Comparison of ENCODE assay signal across 10 cellular contexts in genomic region chr3:184603156-184604030, GRCh38. TPM values are rescaled to one million over a fixed set of nuclear protein-coding genes. Genes with fewer than 3 reads are reported as not detected.
A peak's percentile ranks its signal among the peaks of the same experiment; 100 is the strongest.
DNase-seq lines count a peak whose midpoint lies in the region; ATAC-seq and TF ChIP-seq lines count a peak whose summit lies in the region.
"Had no signal": no experiment of that assay in that cellular context is flagged by ENCODE, and none has a peak within 500 bp of the region (broad histone marks: within the 10 kb centered on the region; RNA-seq: fewer than 3 reads in every experiment).

No MANE protein-coding gene starts in this region.

- H3K27me3 Mint-ChIP-seq in stimulated activated naive CD8-positive, alpha-beta T cell treated with anti-CD3 and anti-CD28 coated beads, Interleukin-15, amount 100 ng/mL, for 72 hours: peaks cover 68% of the 10 kb centered on the region
- H3K27me3 Mint-ChIP-seq in glutamatergic neuron (ENCODE audit: unreplicated experiment) (peaks cover 46% of the 10 kb centered on the region), nephron progenitor cell (ENCODE audit: low read depth, poor library complexity) (peaks cover 38% of the 10 kb centered on the region)

- peak overlapping the region in 1 of 2 donors; percentile 29 for H3K4me3 ChIP-seq in aorta (ENCODE audit: low read length in 2 of 2)

- H3K27me3 ChIP-seq in aorta (ENCODE audit: control insufficient read depth in 1 of 2, insufficient read depth in 2 of 2, low read length in 1 of 2): no peaks in the 10 kb centered on the region

- intact Hi-C loops in aorta (cut with DNase I): no loop called here

- no peak overlapping the region for H3K27ac ChIP-seq in aorta (ENCODE audit: low read depth in 1 of 2, low read length in 2 of 2)

- no peaks in the 10 kb centered on the region for H3K4me1 ChIP-seq in aorta (ENCODE audit: control insufficient read depth in 1 of 2, insufficient read depth in 2 of 2, low read length in 2 of 2)

- TF ChIP-seq CTCF in glutamatergic neuron (IDR thresholded peaks at IDR 0.05; ENCODE audit: partially characterized antibody, unreplicated experiment) (no peak), nephron progenitor cell (IDR thresholded peaks at IDR 0.05) (no peak)

- 40 to 55% methylated on average over 18 to 20 of the region's 20 CpGs for WGBS in aorta, 2 donors

- peaks cover 43% of the 10 kb centered on the region for H3K4me1 Mint-ChIP-seq in stimulated activated naive CD8-positive, alpha-beta T cell treated with anti-CD3 and anti-CD28 coated beads, Interleukin-15, amount 100 ng/mL, for 72 hours
- H3K4me1 Mint-ChIP-seq in glutamatergic neuron (ENCODE audit: low read depth, unreplicated experiment) (peaks cover 5% of the 10 kb centered on the region), nephron progenitor cell (peaks cover 79% of the 10 kb centered on the region)

- no peaks in the 10 kb centered on the region for H3K9me3 Mint-ChIP-seq in stimulated activated naive CD8-positive, alpha-beta T cell treated with anti-CD3 and anti-CD28 coated beads, Interleukin-15, amount 100 ng/mL, for 72 hours
- H3K9me3 Mint-ChIP-seq in glutamatergic neuron (ENCODE audit: unreplicated experiment) (peaks cover 6% of the 10 kb centered on the region), nephron progenitor cell (no peaks in the 10 kb centered on the region)

- H3K4me3 Mint-ChIP-seq in stimulated activated naive CD8-positive, alpha-beta T cell treated with anti-CD3 and anti-CD28 coated beads, Interleukin-15, amount 100 ng/mL, for 72 hours: peak overlapping the region; percentile 53 to 61
- H3K4me3 Mint-ChIP-seq in glutamatergic neuron (ENCODE audit: unreplicated experiment) (peak overlapping the region; percentile 82), nephron progenitor cell (peak overlapping the region; percentile 77)

- no peaks in the 10 kb centered on the region for H3K36me3 ChIP-seq in aorta (ENCODE audit: control insufficient read depth in 1 of 2, insufficient read depth in 2 of 2, low read length in 1 of 2)

- DNase-seq in stimulated activated naive CD8-positive, alpha-beta T cell treated with anti-CD3 and anti-CD28 coated beads, Interleukin-15, amount 100 ng/mL, for 72 hours: no peak
- no peak for DNase-seq in stimulated activated naive CD8-positive, alpha-beta T cell treated with anti-CD3 and anti-CD28 coated beads, Interleukin-15, Interleukin-2, amounts not matched to agents 100 U/mL and 50 U/mL, for 24 hours
- DNase-seq in glutamatergic neuron: no peak
- DNase-seq in nephron progenitor cell: no peak
- DNase-seq in aorta: no peak
- no peak for DNase-seq in NCI-H748 (lab: John Stamatoyannopoulos, UW; ENCODE audit: unreplicated experiment)
- DNase-seq in HT-29 (ENCODE audit: low spot score): no peak
- DNase-seq in G401 (ENCODE audit: low spot score): no peak
- DNase-seq: kidney glomerular epithelial cell, NCI-H1930 had no signal

- H3K27ac Mint-ChIP-seq in stimulated activated naive CD8-positive, alpha-beta T cell treated with anti-CD3 and anti-CD28 coated beads, Interleukin-15, amount 100 ng/mL, for 72 hours: no peak overlapping the region
- H3K27ac Mint-ChIP-seq in glutamatergic neuron (ENCODE audit: unreplicated experiment) (no peak overlapping the region), nephron progenitor cell (peak overlapping the region; percentile 95)

- in situ Hi-C loops in G401 (cut with HindIII; ENCODE audit: low sequenced_read_pairs): no loop called here

- ATAC-seq in stimulated activated naive CD8-positive, alpha-beta T cell treated with anti-CD3 and anti-CD28 coated beads, Interleukin-15, amount 100 ng/mL, for 72 hours: no peak
- no peak for ATAC-seq in stimulated activated naive CD8-positive, alpha-beta T cell treated with anti-CD3 and anti-CD28 coated beads, Interleukin-15, Interleukin-2, amounts not matched to agents 100 U/mL and 50 U/mL, for 24 hours
- ATAC-seq in aorta (ENCODE audit: low FRiP score): peak; percentile 23

- H3K36me3 Mint-ChIP-seq in glutamatergic neuron (ENCODE audit: unreplicated experiment) (no peaks in the 10 kb centered on the region), nephron progenitor cell (ENCODE audit: low read depth) (no peaks in the 10 kb centered on the region)

- H3K9me3 ChIP-seq in aorta (ENCODE audit: control insufficient read depth, low read length): no peaks in the 10 kb centered on the region

RNA-seq across cellular contexts. Expression of gene EPHB3, which starts 41.8 kb away (rescaled TPM):
- 5.0 TPM for total RNA-seq in glutamatergic neuron (ENCODE audit: unreplicated experiment)
- total RNA-seq in aorta: 1 to 10 TPM; 2.8 to 9.0 TPM
- polyA plus RNA-seq in aorta: 1 to 10 TPM in 1 of 2 donors, under 1 TPM in 1; 0.50 to 3.9 TPM
- total RNA-seq in HT-29 (2014; rRNA removed; shearing (Covaris generic)): 29.4 and 30.5 TPM in 2 replicates
- total RNA-seq in G401 (2014; rRNA removed; shearing (Covaris generic)): 2.8 and 3.9 TPM in 2 replicates
